19 cellular contexts compared by ENCODE assay signal in the genomic region with DNA sequence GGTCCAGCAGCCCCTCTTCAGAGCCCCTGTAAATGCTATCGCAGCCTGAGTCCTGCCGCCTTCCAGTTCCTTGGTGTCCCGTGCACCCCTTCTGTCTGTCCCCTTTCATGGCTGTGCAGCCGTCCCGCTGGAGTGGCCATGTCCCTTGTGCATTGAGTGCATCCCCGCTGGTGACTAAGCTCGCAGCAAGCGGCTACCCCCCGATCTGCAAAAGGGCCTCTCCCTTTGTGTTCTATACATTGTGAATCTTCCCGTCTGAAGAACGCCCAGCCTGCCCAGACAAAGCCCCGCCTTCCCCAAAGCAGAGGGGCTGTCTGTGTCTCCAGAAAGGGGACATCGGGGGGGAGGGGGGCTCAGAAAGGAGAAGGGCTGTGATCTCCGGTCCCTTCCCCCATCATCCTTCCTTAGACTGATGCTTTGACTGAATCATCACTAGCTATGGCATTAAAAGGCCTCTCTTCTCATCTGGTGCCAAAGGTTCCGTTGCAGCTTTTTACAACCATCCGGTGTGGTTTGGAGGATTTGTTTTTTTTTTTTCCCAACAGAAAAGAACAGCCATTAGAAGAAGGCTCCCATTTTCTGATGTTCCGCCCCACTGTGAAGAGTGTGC. TPM values are rescaled to one million over a fixed set of nuclear protein-coding genes. Genes with fewer than 3 reads are reported as not detected.
DNase-seq lines count a peak whose midpoint lies in the region; ATAC-seq and TF ChIP-seq lines count a peak whose summit lies in the region.
"Had no signal": no experiment of that assay in that cellular context is flagged by ENCODE, and none has a peak within 500 bp of the region (broad histone marks: within the 10 kb centered on the region; RNA-seq: fewer than 3 reads in every experiment).

No MANE protein-coding gene starts in this region.

- 58 to 62% methylated on average over 17 of the region's 17 CpGs for WGBS in aorta, 2 donors

- no peaks in the 10 kb centered on the region for H3K79me2 ChIP-seq in neural progenitor cell (ENCODE audit: low read depth)

- ATAC-seq in aorta (ENCODE audit: low FRiP score): no peak
- no peak for ATAC-seq in stimulated activated naive CD8-positive, alpha-beta T cell treated with anti-CD3 and anti-CD28 coated beads, Interleukin-15, amount 100 ng/mL, for 72 hours
- ATAC-seq: activated CD4-positive, alpha-beta T cell treated with anti-CD3 and anti-CD28 coated beads for 36 hours; activated naive CD8-positive, alpha-beta T cell treated with anti-CD3 and anti-CD28 coated beads, Interleukin-2, amount 50 U/mL, for 24 hours; activated T-helper 17 cell treated with anti-CD3 and anti-CD28 coated beads, Interleukin-2, amount 50 U/mL, for 72 hours had no signal

- H3K27me3 Mint-ChIP-seq in neural progenitor cell (ENCODE audit: insufficient read depth, low read depth): peaks cover 6% of the 10 kb centered on the region
- peaks cover 26% of the 10 kb centered on the region for H3K27me3 Mint-ChIP-seq in stimulated activated naive CD8-positive, alpha-beta T cell treated with anti-CD3 and anti-CD28 coated beads, Interleukin-15, amount 100 ng/mL, for 72 hours

- DNase-seq in ELF-1 (ENCODE audit: low read depth, low spot score): peak; percentile 18
- peak; percentile 24 for DNase-seq in M059J (ENCODE audit: low read depth)
- DNase-seq in dermis blood vessel endothelial cell: peak; percentile 39
- DNase-seq in neural progenitor cell (ENCODE audit: low spot score): peak; percentile 87
- no peak for DNase-seq in aorta
- DNase-seq in UCSD-AML1 (lab: John Stamatoyannopoulos, UW; ENCODE audit: unreplicated experiment): no peak
- no peak for DNase-seq in activated gamma-delta T cell treated with Interleukin-2 at 50 U/mL for 16 hours
- DNase-seq in stimulated activated naive CD8-positive, alpha-beta T cell treated with anti-CD3 and anti-CD28 coated beads, Interleukin-15, amount 100 ng/mL, for 72 hours: no peak
- DNase-seq: activated CD4-positive, alpha-beta T cell treated with anti-CD3 and anti-CD28 coated beads for 36 hours; activated naive CD8-positive, alpha-beta T cell treated with anti-CD3 and anti-CD28 coated beads, Interleukin-2, amount 50 U/mL, for 24 hours; CD4-positive, CD25-positive, alpha-beta regulatory T cell; DMS153; MG63 had no signal

- peaks cover 52% of the 10 kb centered on the region for H3K4me1 Mint-ChIP-seq in neural progenitor cell
- H3K4me1 Mint-ChIP-seq in stimulated activated naive CD8-positive, alpha-beta T cell treated with anti-CD3 and anti-CD28 coated beads, Interleukin-15, amount 100 ng/mL, for 72 hours: no peaks in the 10 kb centered on the region
- H3K4me1 Mint-ChIP-seq: activated CD4-positive, alpha-beta T cell treated with anti-CD3 and anti-CD28 coated beads for 36 hours; activated naive CD8-positive, alpha-beta T cell treated with anti-CD3 and anti-CD28 coated beads, Interleukin-2, amount 50 U/mL, for 24 hours; activated T-helper 17 cell treated with anti-CD3 and anti-CD28 coated beads, Interleukin-2, amount 50 U/mL, for 72 hours; CD4-positive, CD25-positive, alpha-beta regulatory T cell had no signal

- peak overlapping the region; percentile 32 for H3K4me3 ChIP-seq in neural progenitor cell
- H3K4me3 ChIP-seq in aorta (ENCODE audit: low read length in 2 of 2): no peak overlapping the region
- H3K4me3 ChIP-seq: breast epithelium, MG63, SK-N-MC, suprapubic skin had no signal

- H3K4me2 ChIP-seq in neural progenitor cell: peak overlapping the region; percentile 71

- no peak overlapping the region for H3K9ac ChIP-seq in neural progenitor cell

- peak overlapping the region; percentile 82 for H3K4me3 Mint-ChIP-seq in neural progenitor cell
- no peak overlapping the region for H3K4me3 Mint-ChIP-seq in stimulated activated naive CD8-positive, alpha-beta T cell treated with anti-CD3 and anti-CD28 coated beads, Interleukin-15, amount 100 ng/mL, for 72 hours
- H3K4me3 Mint-ChIP-seq: activated CD4-positive, alpha-beta T cell treated with anti-CD3 and anti-CD28 coated beads for 36 hours; activated naive CD8-positive, alpha-beta T cell treated with anti-CD3 and anti-CD28 coated beads, Interleukin-2, amount 50 U/mL, for 24 hours; activated T-helper 17 cell treated with anti-CD3 and anti-CD28 coated beads, Interleukin-2, amount 50 U/mL, for 72 hours; CD4-positive, CD25-positive, alpha-beta regulatory T cell had no signal

- intact Hi-C loops in aorta (cut with DNase I): no loop called here

- TF ChIP-seq CTCF in neural progenitor cell (IDR thresholded peaks at IDR 0.05): no peak

- H3K9me3 ChIP-seq in neural progenitor cell (ENCODE audit: low read depth) (no peaks in the 10 kb centered on the region), aorta (ENCODE audit: control insufficient read depth, low read length) (peaks cover 2% of the 10 kb centered on the region)
- H3K9me3 ChIP-seq: MG63, neutrophil, suprapubic skin had no signal

- H3K27me3 ChIP-seq in neural progenitor cell: peaks cover 17% of the 10 kb centered on the region
- no peaks in the 10 kb centered on the region for H3K27me3 ChIP-seq in aorta (ENCODE audit: control insufficient read depth in 1 of 2, insufficient read depth in 2 of 2, low read length in 1 of 2)
- H3K27me3 ChIP-seq: MG63 had no signal

- peaks cover 25% of the 10 kb centered on the region for H3F3A ChIP-seq in neural progenitor cell (ENCODE audit: low read depth)

- H3K36me3 ChIP-seq in neural progenitor cell: no peaks in the 10 kb centered on the region
- no peaks in the 10 kb centered on the region for H3K36me3 ChIP-seq in aorta (ENCODE audit: control insufficient read depth in 1 of 2, insufficient read depth in 2 of 2, low read length in 1 of 2)
- H3K36me3 ChIP-seq: breast epithelium, MG63, neutrophil, suprapubic skin had no signal

- no peak overlapping the region for H2AFZ ChIP-seq in neural progenitor cell (replicated peaks)

- H3K4me1 ChIP-seq in neural progenitor cell: peaks cover 27% of the 10 kb centered on the region
- H3K4me1 ChIP-seq in aorta (ENCODE audit: control insufficient read depth in 1 of 2, insufficient read depth in 2 of 2, low read length in 2 of 2): no peaks in the 10 kb centered on the region
- H3K4me1 ChIP-seq: breast epithelium, suprapubic skin had no signal

- H3K27ac ChIP-seq in neural progenitor cell (no peak overlapping the region), aorta (ENCODE audit: low read depth in 1 of 2, low read length in 2 of 2) (no peak overlapping the region)
- H3K27ac ChIP-seq: breast epithelium, epithelial cell of prostate, neutrophil, SK-N-MC, suprapubic skin had no signal

- H3K9me3 Mint-ChIP-seq in neural progenitor cell: peaks cover 17% of the 10 kb centered on the region
- H3K9me3 Mint-ChIP-seq in stimulated activated naive CD8-positive, alpha-beta T cell treated with anti-CD3 and anti-CD28 coated beads, Interleukin-15, amount 100 ng/mL, for 72 hours: peaks cover 9 to 15% of the 10 kb centered on the region in 2 donors

- H4K20me1 ChIP-seq in neural progenitor cell (ENCODE audit: low read depth): peaks cover 13% of the 10 kb centered on the region

- peaks cover 16% of the 10 kb centered on the region for H3K36me3 Mint-ChIP-seq in neural progenitor cell
- H3K36me3 Mint-ChIP-seq: CD4-positive, CD25-positive, alpha-beta regulatory T cell had no signal

- peak overlapping the region; percentile 94 for H3K27ac Mint-ChIP-seq in neural progenitor cell
- H3K27ac Mint-ChIP-seq in stimulated activated naive CD8-positive, alpha-beta T cell treated with anti-CD3 and anti-CD28 coated beads, Interleukin-15, amount 100 ng/mL, for 72 hours: no peak overlapping the region
- H3K27ac Mint-ChIP-seq: activated CD4-positive, alpha-beta T cell treated with anti-CD3 and anti-CD28 coated beads for 36 hours; activated naive CD8-positive, alpha-beta T cell treated with anti-CD3 and anti-CD28 coated beads, Interleukin-2, amount 50 U/mL, for 24 hours; activated T-helper 17 cell treated with anti-CD3 and anti-CD28 coated beads, Interleukin-2, amount 50 U/mL, for 72 hours; CD4-positive, CD25-positive, alpha-beta regulatory T cell had no signal

RNA-seq across cellular contexts. Expression of gene NPTX2, which starts 11.9 kb away (rescaled TPM):
- not detected in 2 replicates for total RNA-seq in M059J (2014; rRNA removed; shearing (Covaris generic))
- 3.7 and 18.5 TPM in 2 replicates for total RNA-seq in dermis blood vessel endothelial cell
- 5.6 and 10.5 TPM in 2 replicates for total RNA-seq in neural progenitor cell (ENCODE audit: low replicate concordance)
- 10 to 100 TPM; 11.5 to 35.2 TPM for total RNA-seq in aorta
- polyA plus RNA-seq in aorta: 10 to 100 TPM in 1 of 2 donors, 1 to 10 TPM in 1; 6.6 to 11.0 TPM
- total RNA-seq: activated CD4-positive, alpha-beta T cell treated with anti-CD3 and anti-CD28 coated beads for 36 hours; activated T-helper 17 cell treated with anti-CD3 and anti-CD28 coated beads, Interleukin-2, amount 50 U/mL, for 72 hours; CD4-positive, CD25-positive, alpha-beta regulatory T cell had no signal
- polyA plus RNA-seq: CD4-positive, CD25-positive, alpha-beta regulatory T cell had no signal

Comparison
In these comparisons a context has a peak if more than half of its experiments do, and no peak if none do; other contexts are left out.
1. DNase-seq: peak in ELF-1 (single experiment), M059J (single experiment), dermis blood vessel endothelial cell (single experiment) and neural progenitor cell (single experiment); none in aorta (0 of 2), UCSD-AML1 (single experiment), activated gamma-delta T cell treated with Interleukin-2 at 50 U/mL for 16 hours (single experiment) and stimulated activated naive CD8-positive, alpha-beta T cell treated with anti-CD3 and anti-CD28 coated beads, Interleukin-15, amount 100 ng/mL, for 72 hours (0 of 2).